1 cellular context compared by ENCODE assay signal in genomic region chr5:90613918-90614504, GRCh38.
TF ChIP-seq lines count a peak whose summit lies in the region.

No MANE protein-coding gene starts in this region.

TF ChIP-seq in K562, 482 proteins besides CTCF, POLR2A, EP300 and RAD21 (continues in another document):
- TF ChIP-seq RUNX1 (IDR thresholded peaks at IDR 0.05; ENCODE audit: low read depth), result no peak
- TF ChIP-seq ZNF316 (IDR thresholded peaks at IDR 0.05), result peak; percentile 86
- TF ChIP-seq ZNF395 (CRISPR knock-in tag; IDR thresholded peaks at IDR 0.05), result peak; percentile 48; the same call in 1 of the 2 replicates
- no peak for TF ChIP-seq HDAC6 (IDR thresholded peaks at IDR 0.05; ENCODE audit: low read depth, low read length)
- 0 out of 2 replicates have a peak, but pooled peaks have one; percentile 36 for TF ChIP-seq ATF7 (IDR thresholded peaks at IDR 0.05)
- TF ChIP-seq LARP7 (IDR thresholded peaks at IDR 0.05), result peak; percentile 71; the same call in 1 of the 2 replicates
- no peak for TF ChIP-seq ILK (tag; IDR thresholded peaks at IDR 0.05; ENCODE audit: borderline replicate concordance, low read depth)
- TF ChIP-seq, protein P1, sequence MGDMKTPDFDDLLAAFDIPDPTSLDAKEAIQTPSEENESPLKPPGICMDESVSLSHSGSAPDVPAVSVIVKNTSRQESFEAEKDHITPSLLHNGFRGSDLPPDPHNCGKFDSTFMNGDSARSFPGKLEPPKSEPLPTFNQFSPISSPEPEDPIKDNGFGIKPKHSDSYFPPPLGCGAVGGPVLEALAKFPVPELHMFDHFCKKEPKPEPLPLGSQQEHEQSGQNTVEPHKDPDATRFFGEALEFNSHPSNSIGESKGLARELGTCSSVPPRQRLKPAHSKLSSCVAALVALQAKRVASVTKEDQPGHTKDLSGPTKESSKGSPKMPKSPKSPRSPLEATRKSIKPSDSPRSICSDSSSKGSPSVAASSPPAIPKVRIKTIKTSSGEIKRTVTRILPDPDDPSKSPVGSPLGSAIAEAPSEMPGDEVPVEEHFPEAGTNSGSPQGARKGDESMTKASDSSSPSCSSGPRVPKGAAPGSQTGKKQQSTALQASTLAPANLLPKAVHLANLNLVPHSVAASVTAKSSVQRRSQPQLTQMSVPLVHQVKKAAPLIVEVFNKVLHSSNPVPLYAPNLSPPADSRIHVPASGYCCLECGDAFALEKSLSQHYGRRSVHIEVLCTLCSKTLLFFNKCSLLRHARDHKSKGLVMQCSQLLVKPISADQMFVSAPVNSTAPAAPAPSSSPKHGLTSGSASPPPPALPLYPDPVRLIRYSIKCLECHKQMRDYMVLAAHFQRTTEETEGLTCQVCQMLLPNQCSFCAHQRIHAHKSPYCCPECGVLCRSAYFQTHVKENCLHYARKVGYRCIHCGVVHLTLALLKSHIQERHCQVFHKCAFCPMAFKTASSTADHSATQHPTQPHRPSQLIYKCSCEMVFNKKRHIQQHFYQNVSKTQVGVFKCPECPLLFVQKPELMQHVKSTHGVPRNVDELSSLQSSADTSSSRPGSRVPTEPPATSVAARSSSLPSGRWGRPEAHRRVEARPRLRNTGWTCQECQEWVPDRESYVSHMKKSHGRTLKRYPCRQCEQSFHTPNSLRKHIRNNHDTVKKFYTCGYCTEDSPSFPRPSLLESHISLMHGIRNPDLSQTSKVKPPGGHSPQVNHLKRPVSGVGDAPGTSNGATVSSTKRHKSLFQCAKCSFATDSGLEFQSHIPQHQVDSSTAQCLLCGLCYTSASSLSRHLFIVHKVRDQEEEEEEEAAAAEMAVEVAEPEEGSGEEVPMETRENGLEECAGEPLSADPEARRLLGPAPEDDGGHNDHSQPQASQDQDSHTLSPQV (IDR thresholded peaks at IDR 0.05), result 0 out of 2 replicates have a peak, but pooled peaks have one; percentile 8
- no peak for TF ChIP-seq NCOA1 (IDR thresholded peaks at IDR 0.05; ENCODE audit: low read depth)
- peak; percentile 93 for TF ChIP-seq ZNF384 (IDR thresholded peaks at IDR 0.05; ENCODE audit: low read depth, low read length)
- peak; percentile 92 for TF ChIP-seq ATF3 (IDR thresholded peaks at IDR 0.05)
- no peak for TF ChIP-seq ATF3 (CRISPR knock-in tag; conservative IDR thresholded peaks at IDR 0.05)
- TF ChIP-seq GATAD2A (IDR thresholded peaks at IDR 0.05), result no peak
- no peak for TF ChIP-seq TCF7 (IDR thresholded peaks at IDR 0.05; ENCODE audit: borderline replicate concordance)
- TF ChIP-seq, protein P2, sequence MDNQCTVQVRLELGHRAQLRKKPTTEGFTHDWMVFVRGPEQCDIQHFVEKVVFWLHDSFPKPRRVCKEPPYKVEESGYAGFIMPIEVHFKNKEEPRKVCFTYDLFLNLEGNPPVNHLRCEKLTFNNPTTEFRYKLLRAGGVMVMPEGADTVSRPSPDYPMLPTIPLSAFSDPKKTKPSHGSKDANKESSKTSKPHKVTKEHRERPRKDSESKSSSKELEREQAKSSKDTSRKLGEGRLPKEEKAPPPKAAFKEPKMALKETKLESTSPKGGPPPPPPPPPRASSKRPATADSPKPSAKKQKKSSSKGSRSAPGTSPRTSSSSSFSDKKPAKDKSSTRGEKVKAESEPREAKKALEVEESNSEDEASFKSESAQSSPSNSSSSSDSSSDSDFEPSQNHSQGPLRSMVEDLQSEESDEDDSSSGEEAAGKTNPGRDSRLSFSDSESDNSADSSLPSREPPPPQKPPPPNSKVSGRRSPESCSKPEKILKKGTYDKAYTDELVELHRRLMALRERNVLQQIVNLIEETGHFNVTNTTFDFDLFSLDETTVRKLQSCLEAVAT (IDR thresholded peaks at IDR 0.05), result 0 out of 4 replicates have a peak, but pooled peaks of 1 of the 2 experiments have one; percentile 17
- peak in 1 of 2 experiments; percentile 37; a peak in 1 of 4 replicates for TF ChIP-seq FOXK2 (conservative IDR thresholded peaks at IDR 0.05 in 1 of 2, IDR thresholded peaks at IDR 0.05 in 1 of 2; ENCODE audit: low read depth in 2 of 2)
- peak; percentile 48; the same call in 1 of the 2 replicates for TF ChIP-seq JUN (IDR thresholded peaks at IDR 0.05; ENCODE audit: borderline replicate concordance, low read depth, low read length)
- TF ChIP-seq JUN (CRISPR knock-in tag; IDR thresholded peaks at IDR 0.05; ENCODE audit: borderline replicate concordance), result no peak
- TF ChIP-seq ZNF277 (CRISPR knock-in tag; IDR thresholded peaks at IDR 0.05; ENCODE audit: borderline replicate concordance), result no peak
- TF ChIP-seq FOSL1 (tag; conservative IDR thresholded peaks at IDR 0.05), result peak; percentile 94
- no peak for TF ChIP-seq KAT8 (IDR thresholded peaks at IDR 0.05; ENCODE audit: low read depth)
- peak; percentile 69 for TF ChIP-seq SMARCE1 (IDR thresholded peaks at IDR 0.05)
- TF ChIP-seq U2AF2 (optimal IDR thresholded peaks at IDR 0.05; ENCODE audit: low read depth, low read length), result no peak
- TF ChIP-seq POLR2H (tag; IDR thresholded peaks at IDR 0.05; ENCODE audit: low read depth), result peak; percentile 25; the same call in 1 of the 2 replicates
- TF ChIP-seq, protein P3, sequence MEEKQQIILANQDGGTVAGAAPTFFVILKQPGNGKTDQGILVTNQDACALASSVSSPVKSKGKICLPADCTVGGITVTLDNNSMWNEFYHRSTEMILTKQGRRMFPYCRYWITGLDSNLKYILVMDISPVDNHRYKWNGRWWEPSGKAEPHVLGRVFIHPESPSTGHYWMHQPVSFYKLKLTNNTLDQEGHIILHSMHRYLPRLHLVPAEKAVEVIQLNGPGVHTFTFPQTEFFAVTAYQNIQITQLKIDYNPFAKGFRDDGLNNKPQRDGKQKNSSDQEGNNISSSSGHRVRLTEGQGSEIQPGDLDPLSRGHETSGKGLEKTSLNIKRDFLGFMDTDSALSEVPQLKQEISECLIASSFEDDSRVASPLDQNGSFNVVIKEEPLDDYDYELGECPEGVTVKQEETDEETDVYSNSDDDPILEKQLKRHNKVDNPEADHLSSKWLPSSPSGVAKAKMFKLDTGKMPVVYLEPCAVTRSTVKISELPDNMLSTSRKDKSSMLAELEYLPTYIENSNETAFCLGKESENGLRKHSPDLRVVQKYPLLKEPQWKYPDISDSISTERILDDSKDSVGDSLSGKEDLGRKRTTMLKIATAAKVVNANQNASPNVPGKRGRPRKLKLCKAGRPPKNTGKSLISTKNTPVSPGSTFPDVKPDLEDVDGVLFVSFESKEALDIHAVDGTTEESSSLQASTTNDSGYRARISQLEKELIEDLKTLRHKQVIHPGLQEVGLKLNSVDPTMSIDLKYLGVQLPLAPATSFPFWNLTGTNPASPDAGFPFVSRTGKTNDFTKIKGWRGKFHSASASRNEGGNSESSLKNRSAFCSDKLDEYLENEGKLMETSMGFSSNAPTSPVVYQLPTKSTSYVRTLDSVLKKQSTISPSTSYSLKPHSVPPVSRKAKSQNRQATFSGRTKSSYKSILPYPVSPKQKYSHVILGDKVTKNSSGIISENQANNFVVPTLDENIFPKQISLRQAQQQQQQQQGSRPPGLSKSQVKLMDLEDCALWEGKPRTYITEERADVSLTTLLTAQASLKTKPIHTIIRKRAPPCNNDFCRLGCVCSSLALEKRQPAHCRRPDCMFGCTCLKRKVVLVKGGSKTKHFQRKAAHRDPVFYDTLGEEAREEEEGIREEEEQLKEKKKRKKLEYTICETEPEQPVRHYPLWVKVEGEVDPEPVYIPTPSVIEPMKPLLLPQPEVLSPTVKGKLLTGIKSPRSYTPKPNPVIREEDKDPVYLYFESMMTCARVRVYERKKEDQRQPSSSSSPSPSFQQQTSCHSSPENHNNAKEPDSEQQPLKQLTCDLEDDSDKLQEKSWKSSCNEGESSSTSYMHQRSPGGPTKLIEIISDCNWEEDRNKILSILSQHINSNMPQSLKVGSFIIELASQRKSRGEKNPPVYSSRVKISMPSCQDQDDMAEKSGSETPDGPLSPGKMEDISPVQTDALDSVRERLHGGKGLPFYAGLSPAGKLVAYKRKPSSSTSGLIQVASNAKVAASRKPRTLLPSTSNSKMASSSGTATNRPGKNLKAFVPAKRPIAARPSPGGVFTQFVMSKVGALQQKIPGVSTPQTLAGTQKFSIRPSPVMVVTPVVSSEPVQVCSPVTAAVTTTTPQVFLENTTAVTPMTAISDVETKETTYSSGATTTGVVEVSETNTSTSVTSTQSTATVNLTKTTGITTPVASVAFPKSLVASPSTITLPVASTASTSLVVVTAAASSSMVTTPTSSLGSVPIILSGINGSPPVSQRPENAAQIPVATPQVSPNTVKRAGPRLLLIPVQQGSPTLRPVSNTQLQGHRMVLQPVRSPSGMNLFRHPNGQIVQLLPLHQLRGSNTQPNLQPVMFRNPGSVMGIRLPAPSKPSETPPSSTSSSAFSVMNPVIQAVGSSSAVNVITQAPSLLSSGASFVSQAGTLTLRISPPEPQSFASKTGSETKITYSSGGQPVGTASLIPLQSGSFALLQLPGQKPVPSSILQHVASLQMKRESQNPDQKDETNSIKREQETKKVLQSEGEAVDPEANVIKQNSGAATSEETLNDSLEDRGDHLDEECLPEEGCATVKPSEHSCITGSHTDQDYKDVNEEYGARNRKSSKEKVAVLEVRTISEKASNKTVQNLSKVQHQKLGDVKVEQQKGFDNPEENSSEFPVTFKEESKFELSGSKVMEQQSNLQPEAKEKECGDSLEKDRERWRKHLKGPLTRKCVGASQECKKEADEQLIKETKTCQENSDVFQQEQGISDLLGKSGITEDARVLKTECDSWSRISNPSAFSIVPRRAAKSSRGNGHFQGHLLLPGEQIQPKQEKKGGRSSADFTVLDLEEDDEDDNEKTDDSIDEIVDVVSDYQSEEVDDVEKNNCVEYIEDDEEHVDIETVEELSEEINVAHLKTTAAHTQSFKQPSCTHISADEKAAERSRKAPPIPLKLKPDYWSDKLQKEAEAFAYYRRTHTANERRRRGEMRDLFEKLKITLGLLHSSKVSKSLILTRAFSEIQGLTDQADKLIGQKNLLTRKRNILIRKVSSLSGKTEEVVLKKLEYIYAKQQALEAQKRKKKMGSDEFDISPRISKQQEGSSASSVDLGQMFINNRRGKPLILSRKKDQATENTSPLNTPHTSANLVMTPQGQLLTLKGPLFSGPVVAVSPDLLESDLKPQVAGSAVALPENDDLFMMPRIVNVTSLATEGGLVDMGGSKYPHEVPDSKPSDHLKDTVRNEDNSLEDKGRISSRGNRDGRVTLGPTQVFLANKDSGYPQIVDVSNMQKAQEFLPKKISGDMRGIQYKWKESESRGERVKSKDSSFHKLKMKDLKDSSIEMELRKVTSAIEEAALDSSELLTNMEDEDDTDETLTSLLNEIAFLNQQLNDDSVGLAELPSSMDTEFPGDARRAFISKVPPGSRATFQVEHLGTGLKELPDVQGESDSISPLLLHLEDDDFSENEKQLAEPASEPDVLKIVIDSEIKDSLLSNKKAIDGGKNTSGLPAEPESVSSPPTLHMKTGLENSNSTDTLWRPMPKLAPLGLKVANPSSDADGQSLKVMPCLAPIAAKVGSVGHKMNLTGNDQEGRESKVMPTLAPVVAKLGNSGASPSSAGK (IDR thresholded peaks at IDR 0.05), result 0 out of 2 replicates have a peak, but pooled peaks have one; percentile 0
- peak in 1 of 2 experiments; percentile 25; a peak in 1 of 4 replicates for TF ChIP-seq TRIM24 (IDR thresholded peaks at IDR 0.05)
- peak; percentile 65; the same call in 1 of the 2 replicates for TF ChIP-seq C11orf30 (IDR thresholded peaks at IDR 0.05; ENCODE audit: low read depth)
- TF ChIP-seq EGR1 (conservative IDR thresholded peaks at IDR 0.05), result no peak
- peak; percentile 36; the same call in 1 of the 2 replicates for TF ChIP-seq RFX1 (IDR thresholded peaks at IDR 0.05)
- 0 out of 2 replicates have a peak, but pooled peaks have one; percentile 17 for TF ChIP-seq EHMT2 (IDR thresholded peaks at IDR 0.05)
- no peak for TF ChIP-seq MAFK (IDR thresholded peaks at IDR 0.05; ENCODE audit: low read length)
- TF ChIP-seq SMARCC2 (IDR thresholded peaks at IDR 0.05; ENCODE audit: low read depth), result peak; percentile 54; the same call in 1 of the 2 replicates
